ENCODE assay signal across 9 cellular contexts in the genomic region with DNA sequence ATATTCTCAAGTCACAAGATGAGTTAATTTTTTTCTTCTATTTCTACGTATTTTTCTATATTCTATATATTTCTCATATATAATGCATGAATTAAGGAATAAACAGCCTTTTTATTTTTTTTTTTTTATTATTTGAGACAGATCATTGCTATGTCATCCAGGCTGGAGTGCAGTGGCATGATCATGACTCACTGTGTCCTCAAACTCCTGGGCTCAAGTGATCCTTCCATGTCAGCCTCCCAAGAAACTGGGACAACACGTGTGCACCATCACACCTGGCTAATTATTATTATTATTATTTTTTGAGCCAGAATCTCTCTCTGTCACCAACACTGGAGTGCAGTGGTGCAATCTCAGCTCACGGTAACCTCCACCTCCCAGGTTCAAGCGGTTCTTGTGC. TPM values are rescaled to one million over a fixed set of nuclear protein-coding genes. Genes with fewer than 3 reads are reported as not detected.
DNase-seq lines count a peak whose midpoint lies in the region; ATAC-seq, FAIRE-seq and TF ChIP-seq lines count a peak whose summit lies in the region.
"Had no signal": no experiment of that assay in that cellular context is flagged by ENCODE, and none has a peak within 500 bp of the region (broad histone marks: within the 10 kb centered on the region; RNA-seq: fewer than 3 reads in every experiment).

No MANE protein-coding gene starts in this region.

- H3K36me3 ChIP-seq in Caco-2 (ENCODE audit: control insufficient read depth, insufficient read depth, low read length) (no peaks in the 10 kb centered on the region), IMR-90 (ENCODE audit: control insufficient read depth, insufficient read depth, low read length) (peaks cover 13% of the 10 kb centered on the region), K562 (ENCODE audit: control insufficient read depth, insufficient read depth, low read length) (peaks cover 28% of the 10 kb centered on the region), Peyer's patch (peaks cover 0 to 26% (median 0%) of the 10 kb centered on the region in 3 donors)

- H3K27me3 Mint-ChIP-seq in Caco-2 (ENCODE audit: insufficient read depth, unreplicated experiment): peaks cover 3% of the 10 kb centered on the region

- no peak overlapping the region for H3K4me2 ChIP-seq in IMR-90 (ENCODE audit: low read depth, low read length)
- H3K4me2 ChIP-seq in K562 (ENCODE audit: insufficient read depth, low read length): no peak overlapping the region

- H3K27me3 ChIP-seq in Caco-2 (replicated peaks; ENCODE audit: control insufficient read depth, insufficient read depth, low read length) (no peaks in the 10 kb centered on the region), IMR-90 (ENCODE audit: control insufficient read depth, insufficient read depth, low read length) (no peaks in the 10 kb centered on the region), K562 (ENCODE audit: control insufficient read depth in 2 of 2, insufficient read depth in 2 of 2, low read length in 2 of 2) (no peaks in the 10 kb centered on the region), Peyer's patch (no peaks in the 10 kb centered on the region)

- H3K4me3 ChIP-seq in Caco-2 (ENCODE audit: low read depth, low read length): no peak overlapping the region
- no peak overlapping the region for H3K4me3 ChIP-seq in IMR-90 (ENCODE audit: insufficient read depth, low read depth, low read length)
- H3K4me3 ChIP-seq in K562: no peak overlapping the region
- H3K4me3 ChIP-seq in Peyer's patch: peak overlapping the region in 1 of 4 donors; percentile 66

- H4K20me1 ChIP-seq in IMR-90 (ENCODE audit: insufficient read depth, low read length) (no peaks in the 10 kb centered on the region), K562 (replicated peaks; ENCODE audit: control insufficient read depth, insufficient read depth, low read length) (no peaks in the 10 kb centered on the region)

- BruUV-seq in Caco-2 (replicated peaks; lab: Mats Ljungman, UMichigan) (no TSS peak), IMR-90 (replicated peaks; lab: Mats Ljungman, UMichigan) (no TSS peak), K562 (replicated peaks; lab: Mats Ljungman, UMichigan) (no TSS peak)

- H2BK120ac ChIP-seq in IMR-90 (ENCODE audit: low read depth, low read length): no peak overlapping the region

- no peak overlapping the region for H2AK5ac ChIP-seq in IMR-90 (ENCODE audit: low read depth, low read length)

- POLR2A ChIA-PET in Caco-2 (lab: Charles Lee): no interaction called here
- POLR2A ChIA-PET in IMR-90 (lab: Charles Lee; ENCODE audit: unreplicated experiment): no interaction called here
- POLR2A ChIA-PET in K562 (lab: Yijun Ruan, JAX): no interaction called here

- H3K27ac ChIP-seq in IMR-90 (ENCODE audit: insufficient read depth, low read length): no peak overlapping the region
- H3K27ac ChIP-seq in K562 (ENCODE audit: extremely low read depth, low read depth, low read length): no peak overlapping the region
- peak overlapping the region in 1 of 4 donors; percentile 91 for H3K27ac ChIP-seq in Peyer's patch
- H3K27ac ChIP-seq: neutrophil had no signal

- H4K5ac ChIP-seq in IMR-90 (ENCODE audit: low read depth, low read length): no peak overlapping the region

- H2BK15ac ChIP-seq in IMR-90 (ENCODE audit: low read depth, low read length): no peak overlapping the region

- H3K79me1 ChIP-seq in IMR-90 (ENCODE audit: low read depth in 1 of 2, low read length in 2 of 2): peaks cover 12 to 16% of the 10 kb centered on the region in 2 experiments; a peak in 3 of 4 replicates

- no peak overlapping the region for H3K14ac ChIP-seq in IMR-90 (replicated peaks; ENCODE audit: low read depth, low read length)

- intact Hi-C loops in Caco-2 (cut with micrococcal nuclease; ENCODE audit: unreplicated experiment): no loop called here
- intact Hi-C loops in IMR-90 (cut with micrococcal nuclease): no loop called here
- intact Hi-C loops in K562 (cut with micrococcal nuclease): loop anchor here (5.0 kb wide), 2 partner anchors 87 to 157 kb away; partner anchors contain the start of gene CFAP69

- H3K4me1 ChIP-seq in Caco-2: no peaks in the 10 kb centered on the region; the same call in 1 of the 2 replicates
- H3K4me1 ChIP-seq in IMR-90 (ENCODE audit: control insufficient read depth, insufficient read depth, low read length): no peaks in the 10 kb centered on the region
- H3K4me1 ChIP-seq in K562 (replicated peaks in 1 of 2; ENCODE audit: control insufficient read depth in 2 of 2, insufficient read depth in 2 of 2, low read length in 2 of 2): peaks cover 3 to 6% of the 10 kb centered on the region in 2 experiments; a peak in 3 of 5 replicates
- H3K4me1 ChIP-seq in Peyer's patch: peaks cover 0 to 36% (median 0%) of the 10 kb centered on the region in 4 donors

- no peak overlapping the region for H3K56ac ChIP-seq in IMR-90 (ENCODE audit: extremely low read depth, insufficient read depth, low read length)

- dilution Hi-C loops in IMR-90 (cut with HindIII; ENCODE audit: low sequenced_read_pairs, unreplicated experiment): no loop called here

- DNase-seq in Caco-2 (no peak), IMR-90 (peak; percentile 30), K562 (ENCODE audit: extremely low read depth in 1 of 4, low spot score in 3 of 4) (peak in 1 of 4 experiments; percentile 11), myocyte (ENCODE audit: low read depth) (peak; percentile 30), HTR-8/SVneo (ENCODE audit: insufficient read length, low spot score) (no peak), Peyer's patch (no peak), Ammon's horn (ENCODE audit: low spot score) (no peak), NCI-H446 (lab: John Stamatoyannopoulos, UW) (no peak)

- TF ChIP-seq CTCF in Caco-2 (IDR thresholded peaks at IDR 0.05; ENCODE audit: insufficient read depth in 1 of 2, low read depth in 1 of 2, low read length in 1 of 2, severe bottlenecking in 1 of 2, unreplicated experiment in 1 of 2): no peak
- no peak for TF ChIP-seq CTCF in IMR-90 (conservative IDR thresholded peaks at IDR 0.05; ENCODE audit: low read depth, low read length)
- TF ChIP-seq CTCF in K562 (IDR thresholded peaks at IDR 0.05 in 2 of 3, conservative IDR thresholded peaks at IDR 0.05 in 1 of 3; ENCODE audit: insufficient read depth in 2 of 3, low read depth in 1 of 3, low read length in 3 of 3): no peak
- TF ChIP-seq CTCF in Peyer's patch (IDR thresholded peaks at IDR 0.05): no peak

- H3K9me3 Mint-ChIP-seq in Caco-2 (ENCODE audit: unreplicated experiment): no peaks in the 10 kb centered on the region

- no peak overlapping the region for H4K8ac ChIP-seq in IMR-90 (ENCODE audit: low read depth in 2 of 2, low read length in 2 of 2)

- H3K9me1 ChIP-seq in IMR-90 (ENCODE audit: insufficient read depth, low read length) (no peaks in the 10 kb centered on the region), K562 (ENCODE audit: control insufficient read depth, insufficient read depth, low read length) (no peaks in the 10 kb centered on the region)

- H2BK5ac ChIP-seq in IMR-90 (ENCODE audit: low read depth, low read length, poor library complexity, severe bottlenecking): no peak overlapping the region

- H2AFZ ChIP-seq in IMR-90 (replicated peaks; ENCODE audit: low read length, poor library complexity) (no peak overlapping the region), K562 (ENCODE audit: low read depth, low read length) (no peak overlapping the region)

- H4K91ac ChIP-seq in IMR-90 (ENCODE audit: insufficient read depth, low read depth, low read length): no peak overlapping the region

- H3K4me1 Mint-ChIP-seq in Caco-2 (ENCODE audit: low read depth, unreplicated experiment): no peaks in the 10 kb centered on the region

- peaks cover 5% of the 10 kb centered on the region for H3K36me3 Mint-ChIP-seq in Caco-2 (ENCODE audit: insufficient read depth, unreplicated experiment)

- no CpG with 5 or more reads among the region's 4 CpGs for WGBS in IMR-90 (ENCODE audit: extremely low coverage in 2 of 2, insufficient read length in 1 of 2), 2 experiments
- 81% methylated on average over 4 of the region's 4 CpGs for WGBS in K562 (ENCODE audit: insufficient coverage, low coverage, missing lambda C conversion rate)

- H3K79me2 ChIP-seq in K562 (ENCODE audit: control insufficient read depth, insufficient read depth, low read length): peaks cover 6% of the 10 kb centered on the region; the same call in 2 of the 3 replicates

- no peak overlapping the region for H3K27ac Mint-ChIP-seq in Caco-2 (ENCODE audit: unreplicated experiment)

- H3K4me3 Mint-ChIP-seq in Caco-2 (ENCODE audit: unreplicated experiment): peak overlapping the region; percentile 87

- no peak overlapping the region for H3K18ac ChIP-seq in IMR-90 (ENCODE audit: low read depth, low read length)

- no peak overlapping the region for H3K9ac ChIP-seq in IMR-90 (ENCODE audit: low read depth, low read length)
- H3K9ac ChIP-seq in K562 (ENCODE audit: insufficient read depth in 1 of 2, low read depth in 2 of 2, low read length in 2 of 2): no peak overlapping the region

- H3K4ac ChIP-seq in IMR-90 (ENCODE audit: low read depth, low read length): no peak overlapping the region

- H2AK9ac ChIP-seq in IMR-90 (replicated peaks; ENCODE audit: low read depth, low read length, poor library complexity): no peak overlapping the region

- CTCF ChIA-PET in Caco-2 (lab: Charles Lee) (no interaction called here), IMR-90 (lab: Yijun Ruan, JAX) (interaction anchor here (0.6 kb wide), 1 partner anchor 190 kb away, joined by 3 read pairs; no protein-coding TSS in a partner anchor), K562 (lab: Yijun Ruan, JAX; ENCODE audit: low intra/inter-chr PET ratio) (no interaction called here)

- ATAC-seq in IMR-90 (ENCODE audit: low read depth) (no peak), K562 (no peak)

- TF ChIP-seq POLR2A in IMR-90 (IDR thresholded peaks at IDR 0.05; ENCODE audit: low read depth, low read length) (no peak), K562 (conservative IDR thresholded peaks at IDR 0.05) (no peak), Peyer's patch (IDR thresholded peaks at IDR 0.05) (no peak)

- no peaks in the 10 kb centered on the region for H3K9me3 ChIP-seq in Caco-2
- H3K9me3 ChIP-seq in IMR-90 (ENCODE audit: control insufficient read depth, insufficient read depth, low read length): no peaks in the 10 kb centered on the region
- no peaks in the 10 kb centered on the region for H3K9me3 ChIP-seq in K562 (replicated peaks; ENCODE audit: control insufficient read depth, insufficient read depth, low read depth, low read length)
- H3K9me3 ChIP-seq in Peyer's patch: no peaks in the 10 kb centered on the region
- H3K9me3 ChIP-seq: neutrophil had no signal

- H2BK20ac ChIP-seq in IMR-90 (ENCODE audit: low read depth, low read length): no peak overlapping the region

- in situ Hi-C loops in IMR-90 (cut with MboI; ENCODE audit: low sequenced_read_pairs): no loop called here
- in situ Hi-C loops in K562 (cut with MboI): loop anchor here (5.0 kb wide), 1 partner anchor 57 kb away; the partner anchor contains the start of gene GTPBP10

- no peak for FAIRE-seq in K562 (lab: Jason Lieb, UNC)
- FAIRE-seq in HTR-8/SVneo (lab: Jason Lieb, UNC): no peak

- H3K23ac ChIP-seq in IMR-90 (ENCODE audit: low read depth, low read length): no peak overlapping the region

- TF ChIP-seq RAD21 in IMR-90 (IDR thresholded peaks at IDR 0.05; ENCODE audit: low read length) (no peak), K562 (CRISPR knock-in tag; conservative IDR thresholded peaks at IDR 0.05 in 1 of 2, IDR thresholded peaks at IDR 0.05 in 1 of 2) (no peak)

- TF ChIP-seq EP300 in K562 (IDR thresholded peaks at IDR 0.05; ENCODE audit: low read length): no peak

RNA-seq across cellular contexts. Expression of gene CLDN12, which starts 1.5 kb away (rescaled TPM):
- total RNA-seq in Caco-2 (2022): 38.4 and 39.5 TPM in 2 replicates
- 42.5 and 46.4 TPM in 2 replicates for total RNA-seq in IMR-90 (2012; rRNA removed)
- polyA plus RNA-seq in IMR-90 (2012; rRNA removed): 33.4 and 34.5 TPM in 2 replicates
- polyA plus RNA-seq in IMR-90 (2012; cell fraction: cytosol; rRNA removed): 27.8 and 39.8 TPM in 2 replicates
- 42.6 and 51.6 TPM in 2 replicates for polyA plus RNA-seq in IMR-90 (2012; cell fraction: nucleus; rRNA removed; ENCODE audit: low replicate concordance)
- 63.5 and 77.1 TPM in 2 replicates for total RNA-seq in K562 (2011; cell fraction: chromatin; rRNA removed; ENCODE audit: low replicate concordance)
- total RNA-seq in K562 (2011; cell fraction: nucleolus; rRNA removed): 27.8 and 34.3 TPM in 2 replicates
- total RNA-seq in K562 (2011; cell fraction: nucleoplasm; rRNA removed): 67.9 and 96.9 TPM in 2 replicates
- total RNA-seq in K562 (2014; rRNA removed): 5.8 and 7.1 TPM in 2 replicates
- total RNA-seq in K562 (2014; rRNA removed; fragmentation: Illumina TruSeq; extraction: Trizol): 15.3 and 16.1 TPM in 2 replicates
- total RNA-seq in K562 (2015; rRNA removed; fragmentation: Illumina TruSeq; extraction: Trizol): 12.5 and 12.8 TPM in 2 replicates
- total RNA-seq in K562 (2021): 14.3 and 15.1 TPM in 2 replicates
- 36.6 and 42.2 TPM in 2 replicates for polyA plus RNA-seq in K562 (2011; rRNA removed)
- 34.7 and 40.8 TPM in 2 replicates for polyA plus RNA-seq in K562 (2011; cell fraction: cytosol; rRNA removed)
- polyA plus RNA-seq in K562 (2011; cell fraction: nucleus; rRNA removed): 70.0 and 111 TPM in 2 replicates
- polyA plus RNA-seq in K562 (2012): 9.5 and 14.2 TPM in 2 replicates
- 12.9 and 15.8 TPM in 2 replicates for polyA plus RNA-seq in K562 (2014; fragmentation: Illumina TruSeq; extraction: Trizol)
- 10 to 100 TPM; 17.5 to 18.0 TPM for polyA plus RNA-seq in K562 (2014; fragmentation: Nextera tagmentation; extraction: Ambion mirVana)
- 12.7 and 13.5 TPM in 2 replicates for polyA plus RNA-seq in K562 (2014; rRNA removed)
- polyA minus RNA-seq in K562 (2011; rRNA and poly(A)+ RNA removed): 37.3 and 64.1 TPM in 2 replicates
- polyA minus RNA-seq in K562 (2011; cell fraction: cytosol; rRNA and poly(A)+ RNA removed): 10.3 and 17.0 TPM in 2 replicates
- 29.5 and 30.5 TPM in 2 replicates for polyA minus RNA-seq in K562 (2011; cell fraction: nucleus; rRNA and poly(A)+ RNA removed)
- total RNA-seq in myocyte: 40.7 and 42.0 TPM in 2 replicates
- polyA plus RNA-seq in myocyte (2012): 18.3 TPM
- total RNA-seq in Peyer's patch: 10 to 100 TPM; 13.2 to 66.9 (median 49.0) TPM

RNA-seq across cellular contexts. Expression of gene GTPBP10, which starts 58.3 kb away (rescaled TPM):
- 42.7 and 45.2 TPM in 2 replicates for total RNA-seq in Caco-2 (2022)
- 11.5 and 25.3 TPM in 2 replicates for total RNA-seq in IMR-90 (2012; rRNA removed)
- polyA plus RNA-seq in IMR-90 (2012; rRNA removed): 9.8 and 12.8 TPM in 2 replicates
- polyA plus RNA-seq in IMR-90 (2012; cell fraction: cytosol; rRNA removed): 0.36 and 1.3 TPM in 2 replicates
- polyA plus RNA-seq in IMR-90 (2012; cell fraction: nucleus; rRNA removed; ENCODE audit: low replicate concordance): 0.49 and 6.9 TPM in 2 replicates
- 46.1 and 128 TPM in 2 replicates for total RNA-seq in K562 (2011; cell fraction: chromatin; rRNA removed; ENCODE audit: low replicate concordance)
- 21.3 and 33.0 TPM in 2 replicates for total RNA-seq in K562 (2011; cell fraction: nucleolus; rRNA removed)
- total RNA-seq in K562 (2011; cell fraction: nucleoplasm; rRNA removed): 25.0 and 47.4 TPM in 2 replicates
- total RNA-seq in K562 (2014; rRNA removed): 19.3 and 34.6 TPM in 2 replicates
- total RNA-seq in K562 (2014; rRNA removed; fragmentation: Illumina TruSeq; extraction: Trizol): 78.7 and 91.3 TPM in 2 replicates
- 35.6 and 40.9 TPM in 2 replicates for total RNA-seq in K562 (2015; rRNA removed; fragmentation: Illumina TruSeq; extraction: Trizol)
- 58.3 and 65.2 TPM in 2 replicates for total RNA-seq in K562 (2021)
- polyA plus RNA-seq in K562 (2011; rRNA removed): 41.8 and 75.2 TPM in 2 replicates
- 4.6 and 11.1 TPM in 2 replicates for polyA plus RNA-seq in K562 (2011; cell fraction: cytosol; rRNA removed)
- 20.4 and 24.2 TPM in 2 replicates for polyA plus RNA-seq in K562 (2011; cell fraction: nucleus; rRNA removed)
- 33.3 and 42.8 TPM in 2 replicates for polyA plus RNA-seq in K562 (2012)
- polyA plus RNA-seq in K562 (2014; fragmentation: Illumina TruSeq; extraction: Trizol): 62.1 and 89.8 TPM in 2 replicates
- polyA plus RNA-seq in K562 (2014; fragmentation: Nextera tagmentation; extraction: Ambion mirVana): 10 to 100 TPM; 87.7 to 87.9 TPM
- polyA plus RNA-seq in K562 (2014; rRNA removed): 53.2 and 76.4 TPM in 2 replicates
- 58.9 and 71.1 TPM in 2 replicates for polyA minus RNA-seq in K562 (2011; rRNA and poly(A)+ RNA removed)
- polyA minus RNA-seq in K562 (2011; cell fraction: cytosol; rRNA and poly(A)+ RNA removed): 3.0 and 13.5 TPM in 2 replicates
- polyA minus RNA-seq in K562 (2011; cell fraction: nucleus; rRNA and poly(A)+ RNA removed): 28.3 and 30.2 TPM in 2 replicates
- 13.0 and 17.4 TPM in 2 replicates for total RNA-seq in myocyte
- 8.4 TPM for polyA plus RNA-seq in myocyte (2012)
- total RNA-seq in Peyer's patch: 10 to 100 TPM; 11.6 to 24.8 (median 17.8) TPM

Comparison
In these comparisons a context has a peak if more than half of its experiments do, and no peak if none do; other contexts are left out.
1. DNase-seq: peak in IMR-90 (single experiment) and myocyte (single experiment); none in Caco-2 (0 of 2), HTR-8/SVneo (single experiment), Peyer's patch (0 of 3), Ammon's horn (single experiment) and NCI-H446 (0 of 2).